ENCODE assay signal across 20 cellular contexts in genomic region chr11:32033491-32033890, GRCh38. TPM values are rescaled to one million over a fixed set of nuclear protein-coding genes. Genes with fewer than 3 reads are reported as not detected.
DNase-seq lines count a peak whose midpoint lies in the region; FAIRE-seq and TF ChIP-seq lines count a peak whose summit lies in the region.
"Had no signal": no experiment of that assay in that cellular context is flagged by ENCODE, and none has a peak within 500 bp of the region (broad histone marks: within the 10 kb centered on the region; RNA-seq: fewer than 3 reads in every experiment).

No MANE protein-coding gene starts in this region.

- 0 out of 2 replicates have a peak, but pooled peaks cover 2% of the 10 kb centered on the region for H3K27me3 ChIP-seq in ACC112 (ENCODE audit: insufficient read depth, low read length)
- H3K27me3 ChIP-seq in HAP-1 (ENCODE audit: low read depth): peaks cover 15% of the 10 kb centered on the region

- peaks cover 41% of the 10 kb centered on the region for H3K4me1 Mint-ChIP-seq in HFFc6 (ENCODE audit: low read depth)

- TF ChIP-seq CTCF in HFFc6 (IDR thresholded peaks at IDR 0.05) (no peak), cardiac fibroblast (IDR thresholded peaks at IDR 0.05; ENCODE audit: low read depth, low read length) (no peak)

- H3K36me3 ChIP-seq in ACC112 (ENCODE audit: insufficient read depth, low read length) (no peaks in the 10 kb centered on the region), HAP-1 (replicated peaks) (no peaks in the 10 kb centered on the region)
- H3K36me3 ChIP-seq: BE2C had no signal

- H3K27ac ChIP-seq in ACC112 (ENCODE audit: low read depth, low read length): peak overlapping the region; percentile 65
- H3K27ac ChIP-seq: KMS-11 had no signal

- H3K4me3 Mint-ChIP-seq in HFFc6: peak overlapping the region; percentile 65; the same call in 1 of the 2 replicates
- H3K4me3 Mint-ChIP-seq: CD4-positive, alpha-beta memory T cell had no signal

- in situ Hi-C loops in HAP-1 (cut with MboI; ENCODE audit: low sequenced_read_pairs): no loop called here

- H3K4me1 ChIP-seq in ACC112 (ENCODE audit: control insufficient read depth, insufficient read depth, low read length, unreplicated experiment) (peaks cover 15% of the 10 kb centered on the region), HAP-1 (no peaks in the 10 kb centered on the region)
- H3K4me1 ChIP-seq: BE2C had no signal

- no peak for DNase-seq in HFFc6
- peak; percentile 33 to 53 for DNase-seq in cardiac fibroblast (ENCODE audit: low read depth in 2 of 2)
- DNase-seq in iris pigment epithelial cell (ENCODE audit: low read depth): peak; percentile 35
- no peak for DNase-seq in frontal cortex (ENCODE audit: low spot score in 2 of 2)
- DNase-seq in HAP-1 (ENCODE audit: low spot score in 2 of 2): no peak
- DNase-seq in GM19240 (ENCODE audit: insufficient read length, low spot score): no peak
- no peak for DNase-seq in DMS114 treated with DMSO at 0.1 percent for 48 hours (lab: John Stamatoyannopoulos, UW; ENCODE audit: unreplicated experiment)
- DNase-seq: 8988T; BE2C; CD4-positive, alpha-beta memory T cell; NCI-H1694 treated with DMSO at 0.1 percent for 48 hours; NCI-H510A; NCI-H748 treated with DMSO at 0.1 percent for 48 hours; NK-92 treated with Interleukin-12 subunit alpha and Interleukin-12 subunit beta, amount 100 ng/mL, for 24 hours; Right ventricle myocardium superior had no signal

- no peak overlapping the region for H2AFZ ChIP-seq in ACC112 (ENCODE audit: low read length, unreplicated experiment)

- peaks cover 3% of the 10 kb centered on the region; the same call in 1 of the 2 replicates for H3K27me3 Mint-ChIP-seq in HFFc6 (ENCODE audit: insufficient read depth)

- peak overlapping the region; percentile 88 for H3K27ac Mint-ChIP-seq in HFFc6
- H3K27ac Mint-ChIP-seq: CD4-positive, alpha-beta memory T cell had no signal

- no peaks in the 10 kb centered on the region for H3K9me3 ChIP-seq in HAP-1
- H3K9me3 ChIP-seq: BE2C had no signal

- peaks cover 5% of the 10 kb centered on the region; the same call in 1 of the 2 replicates for H3K36me3 Mint-ChIP-seq in HFFc6 (ENCODE audit: low read depth)
- H3K36me3 Mint-ChIP-seq: CD4-positive, alpha-beta memory T cell had no signal

- peaks cover 6% of the 10 kb centered on the region; the same call in 1 of the 2 replicates for H3K9me3 Mint-ChIP-seq in HFFc6

- H3K79me2 ChIP-seq in ACC112 (ENCODE audit: control insufficient read depth, insufficient read depth, low read length, unreplicated experiment): no peaks in the 10 kb centered on the region

- no peak overlapping the region for H3K4me3 ChIP-seq in ACC112 (ENCODE audit: low read depth, low read length)
- H3K4me3 ChIP-seq in cardiac fibroblast (replicated peaks in 1 of 2; ENCODE audit: low read depth in 2 of 2, low read length in 2 of 2): no peak overlapping the region
- H3K4me3 ChIP-seq in HAP-1: no peak overlapping the region

- FAIRE-seq in frontal cortex (lab: Jason Lieb, UNC): no peak
- FAIRE-seq: H54, HepG2, RCC 7860 had no signal

RNA-seq across cellular contexts. Expression of gene RCN1, which starts 57.4 kb away (rescaled TPM):
- 100 to 1,000 TPM; 212 to 294 (median 264) TPM for total RNA-seq in HFFc6 (2021; fragmentation: NEBNext Ultra II Directional; extraction: Animal tissue kit (Norgen Biotek cat#: 25700))
- total RNA-seq in frontal cortex: 22.8 TPM

Comparison
In these comparisons a context has a peak if more than half of its experiments do, and no peak if none do; other contexts are left out.
1. DNase-seq: peak in cardiac fibroblast (2 of 2) and iris pigment epithelial cell (single experiment); none in HFFc6 (single experiment), frontal cortex (0 of 2), HAP-1 (0 of 2), GM19240 (single experiment) and DMS114 treated with DMSO at 0.1 percent for 48 hours (single experiment).